22 cellular contexts compared by ENCODE assay signal in genomic region chr11:126424471-126425039, GRCh38.
DNase-seq lines count a peak whose midpoint lies in the region; ATAC-seq and TF ChIP-seq lines count a peak whose summit lies in the region.
"Had no signal": no experiment of that assay in that cellular context is flagged by ENCODE, and none has a peak within 500 bp of the region (broad histone marks: within the 10 kb centered on the region; RNA-seq: fewer than 3 reads in every experiment).

No MANE protein-coding gene starts in this region.

- H3K79me2 ChIP-seq in H9 (ENCODE audit: insufficient read depth, low read length): no peaks in the 10 kb centered on the region

- no peak overlapping the region for H2BK12ac ChIP-seq in H9 (ENCODE audit: insufficient read length, low read depth, low read length)

- H3K23me2 ChIP-seq in H9 (ENCODE audit: insufficient read length, low read depth, low read length, poor library complexity, severe bottlenecking): no peaks in the 10 kb centered on the region

- peaks cover 5 to 9% of the 10 kb centered on the region in 2 experiments for H3K4me1 Mint-ChIP-seq in H9
- peaks cover 38% of the 10 kb centered on the region for H3K4me1 Mint-ChIP-seq in dendritic cell treated with granulocyte-macrophage colony-stimulating factor and Interleukin-4, amounts not matched to agents 40 ng/mL and 50 ng/mL, for 4 days (ENCODE audit: low read depth)
- H3K4me1 Mint-ChIP-seq in stimulated activated naive B cell treated with anti-CD40 and anti-IgM and Interleukin-4, amounts not matched to agents 10 μg/mL and 1 μg/mL and 100 μg/mL, for 72 hours: peaks cover 37 to 62% of the 10 kb centered on the region in 2 donors

- no peaks in the 10 kb centered on the region for H3K36me3 ChIP-seq in right lobe of liver
- H3K36me3 ChIP-seq: BE2C, HAP-1, Peyer's patch, SJCRH30 had no signal

- H3K9ac ChIP-seq in H9 (ENCODE audit: extremely low read depth, insufficient read length, low read length): no peak overlapping the region

- TF ChIP-seq CTCF in H9 (conservative IDR thresholded peaks at IDR 0.05) (no peak), right lobe of liver (IDR thresholded peaks at IDR 0.05) (no peak)

- H3K27ac ChIP-seq in H9 (ENCODE audit: insufficient read length, low read depth, low read length) (no peak overlapping the region), right lobe of liver (peak overlapping the region in 1 of 3 donors; percentile 8)
- H3K27ac ChIP-seq: Peyer's patch, SJCRH30 had no signal

- DNase-seq in H9 (no peak), right lobe of liver (peak in 2 of 3 donors; percentile 58 to 60), NCI-H774 (lab: John Stamatoyannopoulos, UW) (no peak), HK-2 (ENCODE audit: unreplicated experiment) (no peak)
- no peak for DNase-seq in stimulated activated naive B cell treated with anti-CD40 and anti-IgM and Interleukin-4, amounts not matched to agents 10 μg/mL and 1 μg/mL and 100 μg/mL, for 72 hours
- DNase-seq: BE2C; CD4-positive, alpha-beta T cell; COR-L47; DMS 273 treated with DMSO at 0.1 percent for 48 hours; DMS79 treated with DMSO at 0.1 percent for 48 hours; KG1; NCI-H1092; NCI-H1436 treated with DMSO at 0.1 percent for 48 hours; NCI-H1930; NCI-H345; NCI-H524; NCI-H82; Peyer's patch; SJCRH30 had no signal

- peak overlapping the region in 2 of 3 experiments; percentile 2 to 58; a peak in 4 of 7 replicates for H3K27ac Mint-ChIP-seq in H9
- peak overlapping the region; percentile 16 for H3K27ac Mint-ChIP-seq in dendritic cell treated with granulocyte-macrophage colony-stimulating factor and Interleukin-4, amounts not matched to agents 40 ng/mL and 50 ng/mL, for 4 days
- peak overlapping the region; percentile 77 for H3K27ac Mint-ChIP-seq in stimulated activated naive B cell treated with anti-CD40 and anti-IgM and Interleukin-4, amounts not matched to agents 10 μg/mL and 1 μg/mL and 100 μg/mL, for 72 hours
- H3K27ac Mint-ChIP-seq: CD4-positive, alpha-beta T cell had no signal

- intact Hi-C loops in dendritic cell treated with granulocyte-macrophage colony-stimulating factor and Interleukin-4, amounts not matched to agents 40 ng/mL and 50 ng/mL, for 4 days (cut with micrococcal nuclease): no loop called here
- intact Hi-C loops in right lobe of liver (cut with DNase I): no loop called here

- H4K8ac ChIP-seq in H9 (replicated peaks; ENCODE audit: insufficient read length, low read depth, low read length): no peak overlapping the region

- H4K91ac ChIP-seq in H9 (ENCODE audit: insufficient read length, low read depth, low read length): no peak overlapping the region

- H3K9me3 ChIP-seq in H9 (ENCODE audit: control insufficient read depth, low read depth, low read length) (no peaks in the 10 kb centered on the region), right lobe of liver (no peaks in the 10 kb centered on the region)
- H3K9me3 ChIP-seq: BE2C, HAP-1, Peyer's patch, SJCRH30 had no signal

- no peak overlapping the region for H2BK15ac ChIP-seq in H9 (ENCODE audit: low read depth, low read length)

- H3K18ac ChIP-seq in H9 (ENCODE audit: insufficient read length, low read depth, low read length): no peak overlapping the region

- peak; percentile 56 to 71 (median 64) for ATAC-seq in right lobe of liver
- ATAC-seq in stimulated activated naive B cell treated with anti-CD40 and anti-IgM and Interleukin-4, amounts not matched to agents 10 μg/mL and 1 μg/mL and 100 μg/mL, for 72 hours (replicated peaks): no peak
- no peak for ATAC-seq in HG02884 (IDR thresholded peaks at IDR 0.05; ENCODE audit: unreplicated experiment)

- TF ChIP-seq POLR2A in right lobe of liver (IDR thresholded peaks at IDR 0.05): peak; percentile 11

- H2BK5ac ChIP-seq in H9 (ENCODE audit: insufficient read length, low read length): no peak overlapping the region

- no peaks in the 10 kb centered on the region for H3K27me3 ChIP-seq in H9 (ENCODE audit: insufficient read depth, low read length)
- no peaks in the 10 kb centered on the region for H3K27me3 ChIP-seq in right lobe of liver
- H3K27me3 ChIP-seq: BE2C, Peyer's patch, SJCRH30 had no signal

- H4K5ac ChIP-seq in H9 (ENCODE audit: insufficient read length, low read depth, low read length): no peak overlapping the region

- H3K4me1 ChIP-seq in H9 (ENCODE audit: insufficient read depth, low read length): no peaks in the 10 kb centered on the region; the same call in 1 of the 2 replicates
- no peaks in the 10 kb centered on the region for H3K4me1 ChIP-seq in right lobe of liver
- H3K4me1 ChIP-seq: BE2C, HAP-1, Peyer's patch had no signal

- H3K4me3 Mint-ChIP-seq in H9: no peak overlapping the region
- H3K4me3 Mint-ChIP-seq in dendritic cell treated with granulocyte-macrophage colony-stimulating factor and Interleukin-4, amounts not matched to agents 40 ng/mL and 50 ng/mL, for 4 days: no peak overlapping the region
- no peak overlapping the region for H3K4me3 Mint-ChIP-seq in stimulated activated naive B cell treated with anti-CD40 and anti-IgM and Interleukin-4, amounts not matched to agents 10 μg/mL and 1 μg/mL and 100 μg/mL, for 72 hours
- H3K4me3 Mint-ChIP-seq: CD4-positive, alpha-beta T cell had no signal

- no peak overlapping the region for H3K14ac ChIP-seq in H9 (ENCODE audit: insufficient read depth, low read length)

- no peak overlapping the region for H2BK120ac ChIP-seq in H9 (ENCODE audit: low read depth, low read length, poor library complexity, severe bottlenecking)

- no peaks in the 10 kb centered on the region for H3K79me1 ChIP-seq in H9 (ENCODE audit: insufficient read depth, low read depth, low read length, poor library complexity, severe bottlenecking)

- WGBS in H9 (ENCODE audit: extremely low coverage, insufficient read length, low lambda C conversion rate): no CpG with 5 or more reads among the region's 30 CpGs
- 54% methylated on average over 12 of the region's 30 CpGs for WGBS in right lobe of liver (ENCODE audit: insufficient coverage, low coverage, low lambda C conversion rate, missing lambda C conversion rate)

- H3K36me3 Mint-ChIP-seq in H9 (ENCODE audit: insufficient read depth in 1 of 3, low read depth in 3 of 3): no peaks in the 10 kb centered on the region; a peak in 1 of 7 replicates
- H3K36me3 Mint-ChIP-seq in dendritic cell treated with granulocyte-macrophage colony-stimulating factor and Interleukin-4, amounts not matched to agents 40 ng/mL and 50 ng/mL, for 4 days (ENCODE audit: low read depth): no peaks in the 10 kb centered on the region
- H3K36me3 Mint-ChIP-seq in stimulated activated naive B cell treated with anti-CD40 and anti-IgM and Interleukin-4, amounts not matched to agents 10 μg/mL and 1 μg/mL and 100 μg/mL, for 72 hours: peaks cover 0 to 5% of the 10 kb centered on the region in 2 donors

- H2BK20ac ChIP-seq in H9 (ENCODE audit: low read depth, low read length, poor library complexity, severe bottlenecking): no peak overlapping the region

- H3K4me2 ChIP-seq in H9 (ENCODE audit: insufficient read depth, insufficient read length, low read length): no peak overlapping the region

- no peak overlapping the region for H3K4ac ChIP-seq in H9 (ENCODE audit: low read depth, low read length)

- no peaks in the 10 kb centered on the region for H4K20me1 ChIP-seq in H9 (ENCODE audit: control insufficient read depth, insufficient read depth, insufficient read length)

- no peak overlapping the region for H3K23ac ChIP-seq in H9 (ENCODE audit: insufficient read length, low read depth, low read length)

- no peak overlapping the region for H2AFZ ChIP-seq in H9 (ENCODE audit: low read length)

- no peak overlapping the region for H3K56ac ChIP-seq in H9 (ENCODE audit: insufficient read length, low read depth, low read length)

- no peak overlapping the region for H3K4me3 ChIP-seq in right lobe of liver
- H3K4me3 ChIP-seq: HAP-1, Peyer's patch, SJCRH30 had no signal

- H3K9me3 Mint-ChIP-seq in H9: no peaks in the 10 kb centered on the region
- H3K9me3 Mint-ChIP-seq in dendritic cell treated with granulocyte-macrophage colony-stimulating factor and Interleukin-4, amounts not matched to agents 40 ng/mL and 50 ng/mL, for 4 days: no peaks in the 10 kb centered on the region
- H3K9me3 Mint-ChIP-seq in stimulated activated naive B cell treated with anti-CD40 and anti-IgM and Interleukin-4, amounts not matched to agents 10 μg/mL and 1 μg/mL and 100 μg/mL, for 72 hours: no peaks in the 10 kb centered on the region
- H3K9me3 Mint-ChIP-seq: CD4-positive, alpha-beta T cell had no signal

- H3T11ph ChIP-seq in H9 (ENCODE audit: low read length): no peak overlapping the region

- H2AK5ac ChIP-seq in H9 (ENCODE audit: insufficient read length, low read length): no peak overlapping the region

- H3K27me3 Mint-ChIP-seq in H9 (ENCODE audit: low read depth): peaks cover 3% of the 10 kb centered on the region
- no peaks in the 10 kb centered on the region for H3K27me3 Mint-ChIP-seq in dendritic cell treated with granulocyte-macrophage colony-stimulating factor and Interleukin-4, amounts not matched to agents 40 ng/mL and 50 ng/mL, for 4 days
- H3K27me3 Mint-ChIP-seq in stimulated activated naive B cell treated with anti-CD40 and anti-IgM and Interleukin-4, amounts not matched to agents 10 μg/mL and 1 μg/mL and 100 μg/mL, for 72 hours: peaks cover 6 to 15% of the 10 kb centered on the region in 2 donors
- H3K27me3 Mint-ChIP-seq: CD4-positive, alpha-beta T cell had no signal

Comparison
In these comparisons a context has a peak if more than half of its experiments do, and no peak if none do; other contexts are left out.
1. DNase-seq: peak in right lobe of liver (2 of 3); none in H9 (single experiment), stimulated activated naive B cell treated with anti-CD40 and anti-IgM and Interleukin-4, amounts not matched to agents 10 μg/mL and 1 μg/mL and 100 μg/mL, for 72 hours (single experiment), NCI-H774 (single experiment) and HK-2 (single experiment).
2. H3K27ac Mint-ChIP-seq: peak in every context shown above with its lines; median percentile 77 in stimulated activated naive B cell treated with anti-CD40 and anti-IgM and Interleukin-4, amounts not matched to agents 10 μg/mL and 1 μg/mL and 100 μg/mL, for 72 hours; 30 in H9; 16 in dendritic cell treated with granulocyte-macrophage colony-stimulating factor and Interleukin-4, amounts not matched to agents 40 ng/mL and 50 ng/mL, for 4 days.
3. ATAC-seq: peak in right lobe of liver (4 of 4); none in stimulated activated naive B cell treated with anti-CD40 and anti-IgM and Interleukin-4, amounts not matched to agents 10 μg/mL and 1 μg/mL and 100 μg/mL, for 72 hours (0 of 2) and HG02884 (single experiment).